In genomic region chr16:70527315-70527996, GRCh38 we compare ENCODE assay signal across 11 cellular contexts. TPM values are rescaled to one million over a fixed set of nuclear protein-coding genes. Genes with fewer than 3 reads are reported as not detected.
DNase-seq lines count a peak whose midpoint lies in the region; ATAC-seq lines count a peak whose summit lies in the region.
"Had no signal": no experiment of that assay in that cellular context is flagged by ENCODE, and none has a peak within 500 bp of the region (broad histone marks: within the 10 kb centered on the region; RNA-seq: fewer than 3 reads in every experiment).

No MANE protein-coding gene starts in this region.

- peak overlapping the region; percentile 91 for H3K4me3 Mint-ChIP-seq in activated CD4-positive, alpha-beta memory T cell treated with anti-CD3 and anti-CD28 coated beads for 36 hours
- peak overlapping the region in 2 of 5 donors; percentile 0 to 80 for H3K4me3 Mint-ChIP-seq in immature natural killer cell

- DNase-seq in GM23248: no peak
- no peak for DNase-seq in activated CD4-positive, alpha-beta memory T cell treated with anti-CD3 and anti-CD28 coated beads for 36 hours
- no peak for DNase-seq in immature natural killer cell
- no peak for DNase-seq in NCI-H2107 (lab: John Stamatoyannopoulos, UW)
- DNase-seq in iPS-NIHi11 (ENCODE audit: low spot score): no peak
- DNase-seq: cerebellar nuclear complex, left cardiac atrium, NCI-H1436 treated with DMSO at 0.1 percent for 48 hours had no signal

- H3K4me1 ChIP-seq in ACC112 (ENCODE audit: control insufficient read depth, insufficient read depth, low read length, unreplicated experiment) (peaks cover 24% of the 10 kb centered on the region), GM23248 (ENCODE audit: insufficient read depth) (peaks cover 26% of the 10 kb centered on the region)

- WGBS in GM23248 (ENCODE audit: low coverage in 1 of 2, low lambda C conversion rate in 2 of 2, missing lambda C conversion rate in 2 of 2), 2 experiments: 64 to 66% methylated on average over 8 of the region's 8 CpGs

- H4K20me1 ChIP-seq in GM23248 (ENCODE audit: insufficient read depth): peaks cover 5% of the 10 kb centered on the region; the same call in 1 of the 2 replicates

- H3K36me3 ChIP-seq in ACC112 (ENCODE audit: insufficient read depth, low read length): peaks cover 34% of the 10 kb centered on the region
- H3K36me3 ChIP-seq in GM23248 (ENCODE audit: low read depth): peaks cover 51% of the 10 kb centered on the region

- in situ Hi-C loops in GM23248 (cut with MboI): no loop called here

- H3F3A ChIP-seq in GM23248 (ENCODE audit: insufficient read depth): peaks cover 34% of the 10 kb centered on the region

- peak overlapping the region; percentile 26 for H3K27ac Mint-ChIP-seq in activated CD4-positive, alpha-beta memory T cell treated with anti-CD3 and anti-CD28 coated beads for 36 hours
- peak overlapping the region; percentile 22 to 97 (median 56) for H3K27ac Mint-ChIP-seq in immature natural killer cell

- H2AFZ ChIP-seq in ACC112 (ENCODE audit: low read length, unreplicated experiment) (no peak overlapping the region), GM23248 (no peak overlapping the region)

- POLR2A ChIA-PET in activated CD4-positive, alpha-beta memory T cell treated with anti-CD3 and anti-CD28 coated beads for 36 hours (lab: Charles Lee): interaction anchor here (1.0 kb wide), 1 partner anchor 24 kb away, joined by 3 read pairs; no protein-coding TSS in a partner anchor

- H3K79me2 ChIP-seq in ACC112 (ENCODE audit: control insufficient read depth, insufficient read depth, low read length, unreplicated experiment) (peaks cover 84% of the 10 kb centered on the region), GM23248 (ENCODE audit: insufficient read depth) (peaks cover 98% of the 10 kb centered on the region)

- peak overlapping the region; percentile 95 for H3K4me2 ChIP-seq in GM23248 (ENCODE audit: unreplicated experiment)

- H3K4me3 ChIP-seq in ACC112 (ENCODE audit: low read depth, low read length): peak overlapping the region; percentile 99
- peak overlapping the region; percentile 47; the same call in 1 of the 2 replicates for H3K4me3 ChIP-seq in GM23248

- CTCF ChIA-PET in activated CD4-positive, alpha-beta memory T cell treated with anti-CD3 and anti-CD28 coated beads for 36 hours (lab: Charles Lee): interaction anchor here (0.9 kb wide), 1 partner anchor 158 kb away, joined by 3 read pairs; no protein-coding TSS in a partner anchor

- H3K27ac ChIP-seq in ACC112 (ENCODE audit: low read depth, low read length) (peak overlapping the region; percentile 17; the same call in 1 of the 2 replicates), GM23248 (peak overlapping the region; percentile 25)

- no peaks in the 10 kb centered on the region for H3K27me3 ChIP-seq in ACC112 (ENCODE audit: insufficient read depth, low read length)
- H3K27me3 ChIP-seq in GM23248 (replicated peaks; ENCODE audit: insufficient read depth): no peaks in the 10 kb centered on the region

- H3K27me3 Mint-ChIP-seq in activated CD4-positive, alpha-beta memory T cell treated with anti-CD3 and anti-CD28 coated beads for 36 hours: no peaks in the 10 kb centered on the region
- peaks cover 10 to 16% (median 15%) of the 10 kb centered on the region in 3 donors for H3K27me3 Mint-ChIP-seq in immature natural killer cell (ENCODE audit: low read depth in 3 of 3)

- H3K36me3 Mint-ChIP-seq in activated CD4-positive, alpha-beta memory T cell treated with anti-CD3 and anti-CD28 coated beads for 36 hours: peaks cover 68% of the 10 kb centered on the region
- peaks cover 20 to 33% (median 30%) of the 10 kb centered on the region in 3 donors for H3K36me3 Mint-ChIP-seq in immature natural killer cell

- peak overlapping the region; percentile 34; the same call in 1 of the 2 replicates for H3K9ac ChIP-seq in GM23248

- intact Hi-C loops in activated CD4-positive, alpha-beta memory T cell treated with anti-CD3 and anti-CD28 coated beads for 36 hours (cut with micrococcal nuclease): no loop called here

- peaks cover 47% of the 10 kb centered on the region for H3K4me1 Mint-ChIP-seq in activated CD4-positive, alpha-beta memory T cell treated with anti-CD3 and anti-CD28 coated beads for 36 hours (ENCODE audit: low read depth)
- peaks cover 50 to 73% of the 10 kb centered on the region in 2 donors for H3K4me1 Mint-ChIP-seq in immature natural killer cell

- no peaks in the 10 kb centered on the region for H3K9me3 ChIP-seq in GM23248 (ENCODE audit: low read depth)

- H3K9me2 ChIP-seq in GM23248 (ENCODE audit: insufficient read depth): no peaks in the 10 kb centered on the region

- H3K9me3 Mint-ChIP-seq in activated CD4-positive, alpha-beta memory T cell treated with anti-CD3 and anti-CD28 coated beads for 36 hours: no peaks in the 10 kb centered on the region
- no peaks in the 10 kb centered on the region for H3K9me3 Mint-ChIP-seq in immature natural killer cell

- ATAC-seq in GM19455 (IDR thresholded peaks at IDR 0.05; ENCODE audit: unreplicated experiment) (no peak), GM21367 (IDR thresholded peaks at IDR 0.05; ENCODE audit: unreplicated experiment) (no peak)
- ATAC-seq: left cardiac atrium had no signal

RNA-seq across cellular contexts. Expression of gene SF3B3, which starts 3.8 kb away (rescaled TPM):
- 69.3 and 166 TPM in 2 replicates for total RNA-seq in GM23248 (2014; rRNA removed; shearing (Covaris generic))
- polyA plus RNA-seq in GM23248 (2016; fragmentation: Nextera tagmentation; extraction: Ambion mirVana): 185 TPM in 2 replicates
- 100 to 1,000 TPM; 450 to 453 TPM for total RNA-seq in activated CD4-positive, alpha-beta memory T cell treated with anti-CD3 and anti-CD28 coated beads for 36 hours
- polyA plus RNA-seq in immature natural killer cell: 100 to 1,000 TPM in 1 of 3 donors, 10 to 100 TPM in 2; 62.7 to 143 (median 65.4) TPM

RNA-seq across cellular contexts. Expression of gene COG4, which starts 4.1 kb away (rescaled TPM):
- 66.4 and 83.2 TPM in 2 replicates for total RNA-seq in GM23248 (2014; rRNA removed; shearing (Covaris generic))
- polyA plus RNA-seq in GM23248 (2016; fragmentation: Nextera tagmentation; extraction: Ambion mirVana) (59.0 and 60.6 TPM in 2 replicates), immature natural killer cell (10 to 100 TPM; 42.3 to 54.6 (median 42.9) TPM)
- total RNA-seq in activated CD4-positive, alpha-beta memory T cell treated with anti-CD3 and anti-CD28 coated beads for 36 hours: 10 to 100 TPM; 35.9 to 40.2 TPM
